1 cellular context compared by ENCODE assay signal in genomic region chr12:89872922-89873630, GRCh38.
TF ChIP-seq lines count a peak whose summit lies in the region.

No MANE protein-coding gene starts in this region.

TF ChIP-seq in K562, 482 proteins besides CTCF, POLR2A, EP300 and RAD21 (continued from another document):
- TF ChIP-seq ZBTB49 (CRISPR knock-in tag; IDR thresholded peaks at IDR 0.05; ENCODE audit: borderline replicate concordance) (no peak), ZNF232 (CRISPR knock-in tag; IDR thresholded peaks at IDR 0.05) (no peak)
TF ChIP-seq in K562: peak in this region for 2.
